ENCODE assay signal across 1 cellular context in genomic region chr2:219176818-219177593, GRCh38.
TF ChIP-seq lines count a peak whose summit lies in the region.

TSS of gene CNPPD1 (minus strand) at chr2:219176925. CDS start at chr2:219176828, 97 bp downstream.

TF ChIP-seq in HEK293, 187 proteins besides CTCF, POLR2A, EP300 and RAD21 (continued from another document):
- peak; percentile 93 for TF ChIP-seq ZBTB26 (tag by site-specific recombination; optimal IDR thresholded peaks at IDR 0.05)
- TF ChIP-seq SP7 (tag by site-specific recombination; IDR thresholded peaks at IDR 0.05), result peak; percentile 59
- peak; percentile 23; the same call in 1 of the 2 replicates for TF ChIP-seq ZBTB48 (tag by site-specific recombination; IDR thresholded peaks at IDR 0.05)
- no peak for TF ChIP-seq MYNN (tag by site-specific recombination; IDR thresholded peaks at IDR 0.05; ENCODE audit: borderline replicate concordance)
- peak; percentile 50; the same call in 1 of the 2 replicates for TF ChIP-seq KLF16 (tag by site-specific recombination; IDR thresholded peaks at IDR 0.05)
- no peak for TF ChIP-seq ZNF202 (tag by site-specific recombination; IDR thresholded peaks at IDR 0.05; ENCODE audit: borderline replicate concordance)
- peak; percentile 71; the same call in 1 of the 2 replicates for TF ChIP-seq ZEB2 (tag by site-specific recombination; IDR thresholded peaks at IDR 0.05)
- peak; percentile 6; the same call in 1 of the 2 replicates for TF ChIP-seq ZBTB7A (tag by site-specific recombination; IDR thresholded peaks at IDR 0.05; ENCODE audit: low read depth)
- peak; percentile 57 for TF ChIP-seq ZNF600 (tag by site-specific recombination; IDR thresholded peaks at IDR 0.05)
- no peak for TF ChIP-seq ZBTB1 (tag by site-specific recombination; IDR thresholded peaks at IDR 0.05)
- TF ChIP-seq BCL11A (tag by site-specific recombination; IDR thresholded peaks at IDR 0.05; ENCODE audit: low read depth), result no peak
- peak; percentile 56; the same call in 1 of the 2 replicates for TF ChIP-seq REST (tag by site-specific recombination; IDR thresholded peaks at IDR 0.05)
- TF ChIP-seq ZNF791 (tag by site-specific recombination; IDR thresholded peaks at IDR 0.05), result no peak
- TF ChIP-seq ZXDB (tag by site-specific recombination; IDR thresholded peaks at IDR 0.05), result peak; percentile 59; the same call in 1 of the 2 replicates
- peak; percentile 75; the same call in 1 of the 2 replicates for TF ChIP-seq ZSCAN30 (tag by site-specific recombination; IDR thresholded peaks at IDR 0.05)
- TF ChIP-seq ZFHX2 (tag by site-specific recombination; conservative IDR thresholded peaks at IDR 0.05), result peak; percentile 70
- TF ChIP-seq GLIS2 (tag by site-specific recombination; IDR thresholded peaks at IDR 0.05), result peak; percentile 96
- TF ChIP-seq ZNF10 (tag by site-specific recombination; IDR thresholded peaks at IDR 0.05), result peak; percentile 28; the same call in 1 of the 2 replicates
- TF ChIP-seq KLF8 (tag by site-specific recombination; IDR thresholded peaks at IDR 0.05), result peak; percentile 87
- TF ChIP-seq OVOL3 (tag by site-specific recombination; IDR thresholded peaks at IDR 0.05), result no peak
- peak; percentile 85 for TF ChIP-seq ZNF398 (tag by site-specific recombination; IDR thresholded peaks at IDR 0.05)
- peak; percentile 62; the same call in 1 of the 2 replicates for TF ChIP-seq GLIS1 (tag by site-specific recombination; IDR thresholded peaks at IDR 0.05)
- peak; percentile 13; the same call in 1 of the 2 replicates for TF ChIP-seq ZNF391 (tag by site-specific recombination; IDR thresholded peaks at IDR 0.05; ENCODE audit: borderline replicate concordance, low read depth)
- TF ChIP-seq RBAK (tag by site-specific recombination; IDR thresholded peaks at IDR 0.05), result no peak
- TF ChIP-seq SP3 (tag by site-specific recombination; IDR thresholded peaks at IDR 0.05), result peak; percentile 77
- peak; percentile 85 for TF ChIP-seq ZBTB11 (tag by site-specific recombination; conservative IDR thresholded peaks at IDR 0.05; ENCODE audit: low read depth)
- peak; percentile 51; the same call in 1 of the 2 replicates for TF ChIP-seq ZNF121 (tag by site-specific recombination; IDR thresholded peaks at IDR 0.05)
- TF ChIP-seq WT1 (tag by site-specific recombination; IDR thresholded peaks at IDR 0.05), result 0 out of 2 replicates have a peak, but pooled peaks have one; percentile 17
